In genomic region chr2:231926180-231926741, GRCh38 we compare ENCODE assay signal across 8 cellular contexts. TPM values are rescaled to one million over a fixed set of nuclear protein-coding genes. Genes with fewer than 3 reads are reported as not detected.
A peak's percentile ranks its signal among the peaks of the same experiment; 100 is the strongest.
DNase-seq lines count a peak whose midpoint lies in the region; ATAC-seq and TF ChIP-seq lines count a peak whose summit lies in the region.

Gene NPPC (minus strand): TSS chr2:231926396. CDS start chr2:231926249, 147 bp downstream.

- no peaks in the 10 kb centered on the region for H3K36me3 Mint-ChIP-seq in natural killer cell treated with Interleukin-12 subunit alpha and Interleukin-12 subunit beta and Interleukin-15 and Interleukin-18, amount 100 ng/mL, for 72 hours

- H3K36me3 ChIP-seq in fibroblast of lung (ENCODE audit: control insufficient read depth, insufficient read depth, low read length) = no peaks in the 10 kb centered on the region
- H3K36me3 ChIP-seq in subcutaneous abdominal adipose tissue (ENCODE audit: control insufficient read depth in 5 of 5, insufficient read depth in 5 of 5, low read length in 5 of 5) = no peaks in the 10 kb centered on the region

- H3K4me3 Mint-ChIP-seq in natural killer cell treated with Interleukin-12 subunit alpha and Interleukin-12 subunit beta and Interleukin-15 and Interleukin-18, amount 100 ng/mL, for 72 hours = peak within 1 kb of the TSS; percentile 57

- H3K9me3 ChIP-seq in fibroblast of lung (ENCODE audit: control insufficient read depth, insufficient read depth, low read depth, low read length) = no peaks in the 10 kb centered on the region
- H3K9me3 ChIP-seq in subcutaneous abdominal adipose tissue (ENCODE audit: control insufficient read depth in 5 of 5, low read length in 5 of 5) = no peaks in the 10 kb centered on the region

- H3K27ac Mint-ChIP-seq in natural killer cell treated with Interleukin-12 subunit alpha and Interleukin-12 subunit beta and Interleukin-15 and Interleukin-18, amount 100 ng/mL, for 72 hours = no peak within 1 kb of the TSS

- H3K4me3 ChIP-seq in fibroblast of lung (replicated peaks in 1 of 4; ENCODE audit: control extremely low read depth in 1 of 4, insufficient read depth in 1 of 4, low read depth in 3 of 4, low read length in 4 of 4) = peak within 1 kb of the TSS in 3 of 4 experiments; percentile 35 to 47 (median 42)
- peak within 1 kb of the TSS in 4 of 5 donors; percentile 49 to 63 (median 54) for H3K4me3 ChIP-seq in subcutaneous abdominal adipose tissue (ENCODE audit: low read depth in 1 of 5, low read length in 5 of 5)

- H3K27ac ChIP-seq in fibroblast of lung (ENCODE audit: insufficient read depth, low read length) (no peak within 1 kb of the TSS), subcutaneous abdominal adipose tissue (ENCODE audit: low read depth, low read length) (no peak within 1 kb of the TSS)

- TF ChIP-seq CTCF in GM12872 (IDR thresholded peaks at IDR 0.05; ENCODE audit: insufficient read depth, low read depth, low read length) (peak; percentile 56), fibroblast of lung (conservative IDR thresholded peaks at IDR 0.05 in 1 of 2, IDR thresholded peaks at IDR 0.05 in 1 of 2; ENCODE audit: low read depth in 1 of 2, low read length in 2 of 2) (peak in 1 of 2 donors; percentile 17)

- H3K9ac ChIP-seq in fibroblast of lung (ENCODE audit: insufficient read depth, low read length) (no peak within 1 kb of the TSS), subcutaneous abdominal adipose tissue (ENCODE audit: low read length in 5 of 5) (no peak within 1 kb of the TSS)

- H3K4me2 ChIP-seq in fibroblast of lung (ENCODE audit: extremely low read depth, insufficient read depth, low read length) = peak within 1 kb of the TSS; percentile 79

- no peaks in the 10 kb centered on the region for H3K4me1 Mint-ChIP-seq in natural killer cell treated with Interleukin-12 subunit alpha and Interleukin-12 subunit beta and Interleukin-15 and Interleukin-18, amount 100 ng/mL, for 72 hours (ENCODE audit: low read depth in 2 of 2)

- DNase-seq in NCI-H82 (lab: John Stamatoyannopoulos, UW) = peak; percentile 97
- peak; percentile 66 for DNase-seq in activated T-cell treated with anti-CD3 and anti-CD28 coated beads for 24 hours (ENCODE audit: low read depth)
- DNase-seq in fibroblast of lung (ENCODE audit: low read depth in 2 of 2) = peak; percentile 40 to 58
- DNase-seq in natural killer cell treated with Interleukin-12 subunit alpha and Interleukin-12 subunit beta and Interleukin-15 and Interleukin-18, amount 100 ng/mL, for 72 hours (ENCODE audit: low spot score) = peak; percentile 62
- DNase-seq in cerebellum (ENCODE audit: low spot score) = no peak

- H3K4me1 ChIP-seq in fibroblast of lung (ENCODE audit: control insufficient read depth, extremely low read depth, insufficient read depth, low read length) (peaks cover 6% of the 10 kb centered on the region), subcutaneous abdominal adipose tissue (ENCODE audit: control insufficient read depth in 5 of 5, insufficient read depth in 5 of 5, low read length in 5 of 5) (peaks cover 0 to 35% (median 30%) of the 10 kb centered on the region in 5 donors)

- H4K20me1 ChIP-seq in fibroblast of lung (ENCODE audit: control insufficient read depth, extremely low read depth, insufficient read depth, low read length) = no peaks in the 10 kb centered on the region

- peak; percentile 60 for ATAC-seq in HG03342 (IDR thresholded peaks at IDR 0.05; ENCODE audit: unreplicated experiment)
- peak; percentile 80 to 87 for ATAC-seq in natural killer cell treated with Interleukin-12 subunit alpha and Interleukin-12 subunit beta and Interleukin-15 and Interleukin-18, amount 100 ng/mL, for 72 hours

- H2AFZ ChIP-seq in fibroblast of lung (ENCODE audit: low read length) = no peak within 1 kb of the TSS

- no peaks in the 10 kb centered on the region for H3K9me3 Mint-ChIP-seq in natural killer cell treated with Interleukin-12 subunit alpha and Interleukin-12 subunit beta and Interleukin-15 and Interleukin-18, amount 100 ng/mL, for 72 hours

- peaks cover 56% of the 10 kb centered on the region for H3K27me3 ChIP-seq in fibroblast of lung (ENCODE audit: control insufficient read depth, insufficient read depth, low read length)
- peaks cover 36 to 84% (median 63%) of the 10 kb centered on the region in 5 donors for H3K27me3 ChIP-seq in subcutaneous abdominal adipose tissue (ENCODE audit: control insufficient read depth in 5 of 5, insufficient read depth in 4 of 5, low read length in 5 of 5)

- H3K79me2 ChIP-seq in fibroblast of lung (ENCODE audit: control insufficient read depth, insufficient read depth, low read length) = no peaks in the 10 kb centered on the region

- H3K27me3 Mint-ChIP-seq in natural killer cell treated with Interleukin-12 subunit alpha and Interleukin-12 subunit beta and Interleukin-15 and Interleukin-18, amount 100 ng/mL, for 72 hours = peaks cover 34 to 36% of the 10 kb centered on the region in 2 donors

RNA-seq across cellular contexts. Expression of gene NPPC, which starts in this region (rescaled TPM):
- not detected in 2 replicates for total RNA-seq in fibroblast of lung
- polyA plus RNA-seq in fibroblast of lung = not detected in 2 replicates
- polyA plus RNA-seq in fibroblast of lung (2012) = not detected in 2 replicates
- not detected in 2 replicates for polyA minus RNA-seq in fibroblast of lung (ENCODE audit: low replicate concordance)
- 1 to 10 TPM; 2.7 to 4.2 TPM for total RNA-seq in natural killer cell treated with Interleukin-12 subunit alpha and Interleukin-12 subunit beta and Interleukin-15 and Interleukin-18, amount 100 ng/mL, for 72 hours
- total RNA-seq in cerebellum = 2.0 TPM

Comparison
In these comparisons a context has a peak if more than half of its experiments do, and no peak if none do; other contexts are left out.
1. Peak in DNase-seq, H3K4me3 ChIP-seq and H3K4me2 ChIP-seq in fibroblast of lung; RNA of the gene not detected or under 1 TPM.